1 cellular context compared by ENCODE assay signal in the genomic region with DNA sequence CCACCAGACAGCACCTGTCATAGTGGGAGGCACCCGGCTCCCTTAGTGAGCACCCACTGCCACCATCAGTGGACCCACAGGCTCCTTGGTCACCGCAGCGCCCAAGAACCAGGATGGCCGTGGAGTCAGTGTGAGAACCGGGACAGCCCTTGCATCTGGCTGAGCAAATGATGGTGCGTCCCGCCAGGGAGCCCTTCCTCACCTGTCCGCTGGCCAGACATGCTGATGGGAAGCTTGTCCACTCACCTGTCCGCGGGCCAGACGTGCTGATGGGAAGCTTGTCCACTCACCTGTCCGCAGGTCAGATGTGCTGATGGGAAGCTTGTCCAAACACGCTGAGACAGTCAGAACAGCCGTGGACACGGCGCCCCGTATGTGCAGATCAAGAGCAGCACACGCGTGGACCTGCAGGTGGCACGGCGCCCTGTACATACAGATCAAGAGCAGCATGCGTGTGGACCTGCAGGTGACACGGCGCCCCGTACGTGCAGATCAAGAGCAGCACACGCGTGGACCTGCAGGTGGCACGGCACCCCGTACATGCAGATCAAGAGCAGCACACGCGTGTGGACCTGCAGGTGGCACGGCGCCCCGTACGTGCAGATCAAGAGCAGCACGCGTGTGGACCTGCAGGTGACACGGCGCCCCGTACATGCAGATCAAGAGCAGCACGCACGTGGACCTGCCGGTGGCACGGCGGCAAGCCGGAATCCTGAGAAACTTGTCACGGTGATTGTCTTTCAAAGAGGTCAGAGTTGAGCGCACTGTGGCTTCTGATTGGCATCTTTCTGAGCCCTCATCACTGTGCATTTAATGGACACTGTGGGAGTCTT.
TF ChIP-seq lines count a peak whose summit lies in the region.

No MANE protein-coding gene starts in this region.

TF ChIP-seq in H1, 55 proteins besides CTCF, POLR2A, EP300 and RAD21:
- TF ChIP-seq POU5F1 (IDR thresholded peaks at IDR 0.05; ENCODE audit: low read depth, low read length) = no peak
- TF ChIP-seq CTBP2 (IDR thresholded peaks at IDR 0.05; ENCODE audit: borderline replicate concordance, insufficient read depth, insufficient read length, low read length) = no peak
- TF ChIP-seq GTF2F1 (IDR thresholded peaks at IDR 0.05; ENCODE audit: borderline replicate concordance, low read depth, low read length) = no peak
- no peak for TF ChIP-seq TAF7 (optimal IDR thresholded peaks at IDR 0.05; ENCODE audit: borderline replicate concordance, low read depth, low read length)
- no peak for TF ChIP-seq RFX5 (IDR thresholded peaks at IDR 0.05; ENCODE audit: borderline replicate concordance, low read depth, low read length)
- no peak for TF ChIP-seq SAP30 (IDR thresholded peaks at IDR 0.05; ENCODE audit: insufficient read depth, insufficient replicate concordance, low read length)
- TF ChIP-seq SP4 (IDR thresholded peaks at IDR 0.05; ENCODE audit: low read length) = no peak
